12 cellular contexts compared by ENCODE assay signal in genomic region chr17:65170839-65171238, GRCh38. TPM values are rescaled to one million over a fixed set of nuclear protein-coding genes. Genes with fewer than 3 reads are reported as not detected.
DNase-seq lines count a peak whose midpoint lies in the region; ATAC-seq and TF ChIP-seq lines count a peak whose summit lies in the region.
"Had no signal": no experiment of that assay in that cellular context is flagged by ENCODE, and none has a peak within 500 bp of the region (broad histone marks: within the 10 kb centered on the region; RNA-seq: fewer than 3 reads in every experiment).

No MANE protein-coding gene starts in this region.

- no peak for TF ChIP-seq POLR2A in IMR-90 (IDR thresholded peaks at IDR 0.05; ENCODE audit: low read depth, low read length)

- in situ Hi-C loops in IMR-90 (cut with MboI; ENCODE audit: low sequenced_read_pairs), result no loop called here

- POLR2A ChIA-PET in IMR-90 (lab: Charles Lee; ENCODE audit: unreplicated experiment), result no interaction called here

- H3K9me3 ChIP-seq in IMR-90 (ENCODE audit: control insufficient read depth, insufficient read depth, low read length), result no peaks in the 10 kb centered on the region
- H3K9me3 ChIP-seq in mesenchymal stem cell (ENCODE audit: control insufficient read depth, low read length), result no peaks in the 10 kb centered on the region
- H3K9me3 ChIP-seq: neutrophil had no signal

- peaks cover 28% of the 10 kb centered on the region for H3K9me1 ChIP-seq in IMR-90 (ENCODE audit: insufficient read depth, low read length)

- H3K56ac ChIP-seq in IMR-90 (ENCODE audit: extremely low read depth, insufficient read depth, low read length), result no peak overlapping the region

- no peaks in the 10 kb centered on the region for H3K27me3 ChIP-seq in IMR-90 (ENCODE audit: control insufficient read depth, insufficient read depth, low read length)
- peaks cover 0 to 14% of the 10 kb centered on the region in 2 experiments for H3K27me3 ChIP-seq in mesenchymal stem cell (ENCODE audit: control insufficient read depth in 1 of 2, insufficient read depth in 1 of 2, low read length in 2 of 2)

- H3K36me3 Mint-ChIP-seq in progenitor cell of endocrine pancreas (ENCODE audit: insufficient read depth), result no peaks in the 10 kb centered on the region

- no peak overlapping the region for H3K27ac Mint-ChIP-seq in progenitor cell of endocrine pancreas
- H3K27ac Mint-ChIP-seq: activated naive CD8-positive, alpha-beta T cell treated with anti-CD3 and anti-CD28 coated beads, Interleukin-2, amount 50 U/mL, for 24 hours had no signal

- CTCF ChIA-PET in IMR-90 (lab: Yijun Ruan, JAX), result no interaction called here

- DNase-seq in IMR-90 (peak; percentile 55), NCI-H345 treated with DMSO at 0.1 percent for 48 hours (lab: John Stamatoyannopoulos, UW; ENCODE audit: unreplicated experiment) (peak; percentile 32), dermis blood vessel endothelial cell (peak; percentile 94), mesenchymal stem cell (peak; percentile 60), NCI-H526 (lab: John Stamatoyannopoulos, UW) (no peak), progenitor cell of endocrine pancreas (ENCODE audit: low spot score, unreplicated experiment) (no peak), mesenteric fat pad (ENCODE audit: low spot score) (no peak)
- DNase-seq: activated naive CD8-positive, alpha-beta T cell treated with anti-CD3 and anti-CD28 coated beads, Interleukin-2, amount 50 U/mL, for 24 hours; NK-92 treated with Interleukin-12 subunit alpha and Interleukin-12 subunit beta, amount 100 ng/mL, for 24 hours had no signal

- H2AFZ ChIP-seq in IMR-90 (replicated peaks; ENCODE audit: low read length, poor library complexity) (peak overlapping the region; percentile 77), mesenchymal stem cell (ENCODE audit: low read depth, low read length) (no peak overlapping the region)

- BruUV-seq in IMR-90 (replicated peaks; lab: Mats Ljungman, UMichigan), result no TSS peak

- TF ChIP-seq RAD21 in IMR-90 (IDR thresholded peaks at IDR 0.05; ENCODE audit: low read length), result no peak

- H2BK20ac ChIP-seq in IMR-90 (ENCODE audit: low read depth, low read length), result peak overlapping the region; percentile 50

- no peaks in the 10 kb centered on the region for H4K20me1 ChIP-seq in IMR-90 (ENCODE audit: insufficient read depth, low read length)

- H3K14ac ChIP-seq in IMR-90 (replicated peaks; ENCODE audit: low read depth, low read length) (peak overlapping the region; percentile 86), mesenchymal stem cell (ENCODE audit: low read length in 2 of 2) (no peak overlapping the region)

- H3K4me3 ChIP-seq in IMR-90 (ENCODE audit: insufficient read depth, low read depth, low read length), result no peak overlapping the region
- H3K4me3 ChIP-seq in mesenchymal stem cell (ENCODE audit: insufficient read depth in 1 of 2, low read depth in 1 of 2, low read length in 2 of 2), result no peak overlapping the region

- H4K5ac ChIP-seq in IMR-90 (ENCODE audit: low read depth, low read length), result no peak overlapping the region

- H4K91ac ChIP-seq in IMR-90 (ENCODE audit: insufficient read depth, low read depth, low read length), result peak overlapping the region; percentile 28
- H4K91ac ChIP-seq in mesenchymal stem cell (ENCODE audit: low read length), result peak overlapping the region; percentile 19

- no peaks in the 10 kb centered on the region for H3K27me3 Mint-ChIP-seq in progenitor cell of endocrine pancreas
- H3K27me3 Mint-ChIP-seq: activated naive CD8-positive, alpha-beta T cell treated with anti-CD3 and anti-CD28 coated beads, Interleukin-2, amount 50 U/mL, for 24 hours had no signal

- H4K8ac ChIP-seq in IMR-90 (ENCODE audit: low read depth in 2 of 2, low read length in 2 of 2), result peak overlapping the region; percentile 1 to 73; a peak in 2 of 4 replicates
- H4K8ac ChIP-seq in mesenchymal stem cell (ENCODE audit: low read length), result no peak overlapping the region

- H2BK120ac ChIP-seq in IMR-90 (ENCODE audit: low read depth, low read length), result peak overlapping the region; percentile 59
- H2BK120ac ChIP-seq in mesenchymal stem cell (ENCODE audit: low read depth, low read length), result no peak overlapping the region

- no peak overlapping the region for H3K4me3 Mint-ChIP-seq in progenitor cell of endocrine pancreas (ENCODE audit: low read depth)
- H3K4me3 Mint-ChIP-seq: activated naive CD8-positive, alpha-beta T cell treated with anti-CD3 and anti-CD28 coated beads, Interleukin-2, amount 50 U/mL, for 24 hours had no signal

- TF ChIP-seq CTCF in IMR-90 (conservative IDR thresholded peaks at IDR 0.05; ENCODE audit: low read depth, low read length) (no peak), progenitor cell of endocrine pancreas (IDR thresholded peaks at IDR 0.05; ENCODE audit: unreplicated experiment) (no peak)

- H3K4me1 Mint-ChIP-seq in progenitor cell of endocrine pancreas (ENCODE audit: low read depth), result no peaks in the 10 kb centered on the region

- no peaks in the 10 kb centered on the region for H3K36me3 ChIP-seq in IMR-90 (ENCODE audit: control insufficient read depth, insufficient read depth, low read length)
- H3K36me3 ChIP-seq in mesenchymal stem cell (ENCODE audit: control insufficient read depth in 1 of 2, insufficient read depth in 2 of 2, low read depth in 1 of 2, low read length in 2 of 2), result no peaks in the 10 kb centered on the region
- H3K36me3 ChIP-seq: neutrophil had no signal

- no peaks in the 10 kb centered on the region for H3K9me3 Mint-ChIP-seq in progenitor cell of endocrine pancreas (ENCODE audit: low read depth)
- H3K9me3 Mint-ChIP-seq: activated naive CD8-positive, alpha-beta T cell treated with anti-CD3 and anti-CD28 coated beads, Interleukin-2, amount 50 U/mL, for 24 hours had no signal

- H3K4me2 ChIP-seq in IMR-90 (ENCODE audit: low read depth, low read length), result no peak overlapping the region
- no peak overlapping the region for H3K4me2 ChIP-seq in mesenchymal stem cell (ENCODE audit: low read length, poor library complexity, severe bottlenecking)

- H3K18ac ChIP-seq in IMR-90 (ENCODE audit: low read depth, low read length) (no peak overlapping the region), mesenchymal stem cell (ENCODE audit: low read depth in 1 of 2, low read length in 2 of 2) (no peak overlapping the region)

- 10% methylated on average over 3 of the region's 10 CpGs; no CpG with 5 or more reads in 1 of the 2 experiments for WGBS in IMR-90 (ENCODE audit: extremely low coverage in 2 of 2, insufficient read length in 1 of 2), 2 experiments
- WGBS in mesenchymal stem cell, result 86% methylated on average over 10 of the region's 10 CpGs

- peak overlapping the region; percentile 76; the same call in 2 of the 3 replicates for H2BK15ac ChIP-seq in IMR-90 (ENCODE audit: low read depth, low read length)
- no peak overlapping the region for H2BK15ac ChIP-seq in mesenchymal stem cell (ENCODE audit: low read depth, poor library complexity, severe bottlenecking)

- H2BK12ac ChIP-seq in mesenchymal stem cell (ENCODE audit: low read length in 2 of 2), result no peak overlapping the region

- H3K27ac ChIP-seq in IMR-90 (ENCODE audit: insufficient read depth, low read length) (no peak overlapping the region), mesenchymal stem cell (ENCODE audit: low read length, poor library complexity, severe bottlenecking) (no peak overlapping the region)
- H3K27ac ChIP-seq: neutrophil had no signal

- intact Hi-C loops in IMR-90 (cut with micrococcal nuclease), result no loop called here

- H3K9ac ChIP-seq in IMR-90 (ENCODE audit: low read depth, low read length) (no peak overlapping the region), mesenchymal stem cell (ENCODE audit: low read length) (no peak overlapping the region)

- peak overlapping the region; percentile 61; the same call in 1 of the 2 replicates for H3K23ac ChIP-seq in IMR-90 (ENCODE audit: low read depth, low read length)
- no peak overlapping the region for H3K23ac ChIP-seq in mesenchymal stem cell (ENCODE audit: low read length in 2 of 2)

- H3K79me1 ChIP-seq in IMR-90 (ENCODE audit: low read depth in 1 of 2, low read length in 2 of 2) (no peaks in the 10 kb centered on the region), mesenchymal stem cell (replicated peaks; ENCODE audit: low read length, poor library complexity, severe bottlenecking) (no peaks in the 10 kb centered on the region)

- H2BK5ac ChIP-seq in IMR-90 (ENCODE audit: low read depth, low read length, poor library complexity, severe bottlenecking) (no peak overlapping the region), mesenchymal stem cell (ENCODE audit: low read depth, low read length, poor library complexity, severe bottlenecking) (no peak overlapping the region)

- no peak overlapping the region for H2AK9ac ChIP-seq in IMR-90 (replicated peaks; ENCODE audit: low read depth, low read length, poor library complexity)

- H2AK5ac ChIP-seq in IMR-90 (ENCODE audit: low read depth, low read length) (peak overlapping the region; percentile 74; the same call in 1 of the 2 replicates), mesenchymal stem cell (ENCODE audit: low read length, severe bottlenecking) (no peak overlapping the region)

- peak; percentile 60 for ATAC-seq in IMR-90 (ENCODE audit: low read depth)
- no peak for ATAC-seq in HG03342 (IDR thresholded peaks at IDR 0.05; ENCODE audit: unreplicated experiment)
- ATAC-seq: activated naive CD8-positive, alpha-beta T cell treated with anti-CD3 and anti-CD28 coated beads, Interleukin-2, amount 50 U/mL, for 24 hours had no signal

- peaks cover 11% of the 10 kb centered on the region for H3K4me1 ChIP-seq in IMR-90 (ENCODE audit: control insufficient read depth, insufficient read depth, low read length)
- H3K4me1 ChIP-seq in mesenchymal stem cell (ENCODE audit: control insufficient read depth, insufficient read depth, low read depth, low read length), result peaks cover 14% of the 10 kb centered on the region

- dilution Hi-C loops in IMR-90 (cut with HindIII; ENCODE audit: low sequenced_read_pairs, unreplicated experiment), result no loop called here

- H3K4ac ChIP-seq in IMR-90 (ENCODE audit: low read depth, low read length) (peak overlapping the region; percentile 68), mesenchymal stem cell (ENCODE audit: low read depth in 1 of 2, low read length in 2 of 2) (no peak overlapping the region)

TF ChIP-seq in IMR-90, 13 proteins besides CTCF, POLR2A, EP300 and RAD21:
- peak; percentile 88 for TF ChIP-seq CEBPB (IDR thresholded peaks at IDR 0.05; ENCODE audit: low read depth, low read length)
- no peak for TF ChIP-seq MAFK (IDR thresholded peaks at IDR 0.05; ENCODE audit: low read depth, low read length)
TF ChIP-seq in IMR-90: peak in this region for 1.

RNA-seq across cellular contexts. Expression of gene RGS9, which starts 33.7 kb away (rescaled TPM):
- total RNA-seq in IMR-90 (2012; rRNA removed), result 0.90 and 1.4 TPM in 2 replicates
- polyA plus RNA-seq in IMR-90 (2012; rRNA removed), result 0.77 and 1.1 TPM in 2 replicates
- 0.41 and 0.58 TPM in 2 replicates for polyA plus RNA-seq in IMR-90 (2012; cell fraction: cytosol; rRNA removed)
- polyA plus RNA-seq in IMR-90 (2012; cell fraction: nucleus; rRNA removed; ENCODE audit: low replicate concordance), result 0.60 and 1.3 TPM in 2 replicates
- total RNA-seq in dermis blood vessel endothelial cell, result 0.19 and 1.2 TPM in 2 replicates
- 8.0 TPM for polyA plus RNA-seq in mesenchymal stem cell (2013, experiment 1 of 2)
- 8.1 TPM for polyA plus RNA-seq in mesenchymal stem cell (2013, experiment 2 of 2)
- total RNA-seq in progenitor cell of endocrine pancreas, result 8.5 and 8.7 TPM in 2 replicates
- 3.2 TPM for total RNA-seq in mesenteric fat pad
- total RNA-seq: HT-29 had no signal

Comparison
In these comparisons a context has a peak if more than half of its experiments do, and no peak if none do; other contexts are left out.
1. DNase-seq: peak in IMR-90 (single experiment), NCI-H345 treated with DMSO at 0.1 percent for 48 hours (single experiment), dermis blood vessel endothelial cell (single experiment) and mesenchymal stem cell (single experiment); none in NCI-H526 (0 of 2), progenitor cell of endocrine pancreas (single experiment) and mesenteric fat pad (single experiment).